Comparison of ENCODE assay signal across 1 cellular context in the genomic region with DNA sequence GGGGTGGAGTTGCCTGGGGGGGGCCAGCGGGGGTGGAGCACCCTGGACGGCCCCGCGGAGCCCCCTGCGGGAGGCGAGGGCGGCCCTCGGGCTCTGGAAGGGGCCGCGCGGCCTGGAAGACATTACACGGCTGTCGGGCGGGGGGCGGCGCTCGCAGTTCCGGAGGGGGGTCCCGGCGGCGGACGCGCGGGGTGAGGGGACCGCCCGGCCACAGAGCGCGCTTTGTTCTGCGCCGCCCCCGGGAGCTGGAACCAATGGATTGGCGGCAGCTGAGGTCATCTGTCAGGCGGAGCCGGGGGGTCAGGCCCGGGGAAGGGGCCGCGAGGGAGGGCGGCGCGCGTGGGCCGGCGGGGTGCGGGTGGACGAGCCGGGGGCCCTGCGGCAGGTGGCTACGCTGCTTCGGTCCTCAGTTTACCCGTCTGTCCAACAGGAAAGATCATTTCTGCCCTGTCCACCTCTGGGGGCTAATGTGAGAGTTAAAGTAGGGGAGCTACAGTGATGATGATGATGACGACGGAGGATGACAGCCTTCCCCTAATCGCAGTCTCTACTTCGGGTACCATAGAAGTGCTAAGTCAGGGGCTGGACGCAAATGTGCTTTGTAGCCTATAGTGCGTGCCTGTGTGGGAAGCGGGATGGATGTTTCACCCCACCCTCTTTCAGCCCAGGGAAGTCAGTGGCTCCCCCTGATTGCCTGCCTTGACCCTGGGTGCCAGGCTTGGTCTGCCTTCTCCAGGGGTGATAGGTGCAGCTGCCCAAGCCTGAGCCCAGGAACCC.
A peak's percentile ranks its signal among the peaks of the same experiment; 100 is the strongest.
TF ChIP-seq lines count a peak whose summit lies in the region.

No MANE protein-coding gene starts in this region.

TF ChIP-seq in K562, 482 proteins besides CTCF, POLR2A, EP300 and RAD21:
- TF ChIP-seq, protein P1, sequence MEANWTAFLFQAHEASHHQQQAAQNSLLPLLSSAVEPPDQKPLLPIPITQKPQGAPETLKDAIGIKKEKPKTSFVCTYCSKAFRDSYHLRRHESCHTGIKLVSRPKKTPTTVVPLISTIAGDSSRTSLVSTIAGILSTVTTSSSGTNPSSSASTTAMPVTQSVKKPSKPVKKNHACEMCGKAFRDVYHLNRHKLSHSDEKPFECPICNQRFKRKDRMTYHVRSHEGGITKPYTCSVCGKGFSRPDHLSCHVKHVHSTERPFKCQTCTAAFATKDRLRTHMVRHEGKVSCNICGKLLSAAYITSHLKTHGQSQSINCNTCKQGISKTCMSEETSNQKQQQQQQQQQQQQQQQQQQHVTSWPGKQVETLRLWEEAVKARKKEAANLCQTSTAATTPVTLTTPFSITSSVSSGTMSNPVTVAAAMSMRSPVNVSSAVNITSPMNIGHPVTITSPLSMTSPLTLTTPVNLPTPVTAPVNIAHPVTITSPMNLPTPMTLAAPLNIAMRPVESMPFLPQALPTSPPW (CRISPR knock-in tag; IDR thresholded peaks at IDR 0.05): peak; percentile 66
- TF ChIP-seq RBM39 (optimal IDR thresholded peaks at IDR 0.05; ENCODE audit: low read depth, low read length) (no peak), MAZ (CRISPR knock-in tag; conservative IDR thresholded peaks at IDR 0.05 in 1 of 2, IDR thresholded peaks at IDR 0.05 in 1 of 2) (0 out of 4 replicates have a peak, but pooled peaks of 1 of the 2 experiments have one; percentile 31), EGR1 (conservative IDR thresholded peaks at IDR 0.05) (peak; percentile 43; the same call in 1 of the 2 replicates), RB1 (IDR thresholded peaks at IDR 0.05; ENCODE audit: low read depth) (0 out of 2 replicates have a peak, but pooled peaks have one; percentile 8), ETV5 (CRISPR knock-in tag; IDR thresholded peaks at IDR 0.05; ENCODE audit: low read depth) (0 out of 2 replicates have a peak, but pooled peaks have one; percentile 9), RBM14 (IDR thresholded peaks at IDR 0.05; ENCODE audit: borderline replicate concordance, insufficient read depth, low read depth, low read length) (no peak), CTBP1 (IDR thresholded peaks at IDR 0.05; ENCODE audit: borderline replicate concordance) (peak; percentile 40; the same call in 1 of the 2 replicates), CREB1 (IDR thresholded peaks at IDR 0.05) (no peak), CREB1 (CRISPR knock-in tag; IDR thresholded peaks at IDR 0.05) (0 out of 2 replicates have a peak, but pooled peaks have one; percentile 15), POLR2H (tag; IDR thresholded peaks at IDR 0.05; ENCODE audit: low read depth) (no peak), ZNF445 (CRISPR knock-in tag; IDR thresholded peaks at IDR 0.05; ENCODE audit: low read depth) (no peak), GATAD2B (IDR thresholded peaks at IDR 0.05; ENCODE audit: borderline replicate concordance) (0 out of 2 replicates have a peak, but pooled peaks have one; percentile 32), KDM5B (IDR thresholded peaks at IDR 0.05; ENCODE audit: insufficient replicate concordance, low read depth, low read length) (peak; percentile 28), HNRNPH1 (optimal IDR thresholded peaks at IDR 0.05; ENCODE audit: low read depth, low read length) (no peak), POLR2G (IDR thresholded peaks at IDR 0.05; ENCODE audit: low read depth, low read length) (peak; percentile 65), PHF8 (IDR thresholded peaks at IDR 0.05; ENCODE audit: borderline replicate concordance, low read length) (peak; percentile 35; the same call in 1 of the 2 replicates), RBFOX2 (IDR thresholded peaks at IDR 0.05; ENCODE audit: low read depth, low read length) (peak; percentile 65), C11orf30 (IDR thresholded peaks at IDR 0.05; ENCODE audit: low read depth) (peak; percentile 25; the same call in 1 of the 2 replicates), ZNF146 (CRISPR knock-in tag; IDR thresholded peaks at IDR 0.05; ENCODE audit: unreplicated experiment) (no peak), CREM (IDR thresholded peaks at IDR 0.05; ENCODE audit: low read depth) (peak; percentile 25; the same call in 1 of the 2 replicates), ATF1 (CRISPR knock-in tag; IDR thresholded peaks at IDR 0.05) (no peak), ATF1 (tag; IDR thresholded peaks at IDR 0.05) (0 out of 2 replicates have a peak, but pooled peaks have one; percentile 36), ZNF316 (IDR thresholded peaks at IDR 0.05) (peak; percentile 32; the same call in 1 of the 2 replicates), ZBTB7A (IDR thresholded peaks at IDR 0.05; ENCODE audit: borderline replicate concordance, control insufficient read depth, low read depth, low read length) (peak; percentile 78; the same call in 1 of the 2 replicates), ZFX (CRISPR knock-in tag; IDR thresholded peaks at IDR 0.05) (0 out of 2 replicates have a peak, but pooled peaks have one; percentile 26), KDM1A (IDR thresholded peaks at IDR 0.05) (no peak), JUND (IDR thresholded peaks at IDR 0.05; ENCODE audit: borderline replicate concordance, low read depth, low read length) (0 out of 2 replicates have a peak, but pooled peaks have one; percentile 9), JUND (tag; IDR thresholded peaks at IDR 0.05; ENCODE audit: borderline replicate concordance, low read depth, low read length) (no peak), TSC22D4 (tag; IDR thresholded peaks at IDR 0.05) (no peak), SRSF1 (IDR thresholded peaks at IDR 0.05; ENCODE audit: low read depth, low read length) (no peak), ATF7 (IDR thresholded peaks at IDR 0.05) (0 out of 2 replicates have a peak, but pooled peaks have one; percentile 44)
- TF ChIP-seq, protein P2, sequence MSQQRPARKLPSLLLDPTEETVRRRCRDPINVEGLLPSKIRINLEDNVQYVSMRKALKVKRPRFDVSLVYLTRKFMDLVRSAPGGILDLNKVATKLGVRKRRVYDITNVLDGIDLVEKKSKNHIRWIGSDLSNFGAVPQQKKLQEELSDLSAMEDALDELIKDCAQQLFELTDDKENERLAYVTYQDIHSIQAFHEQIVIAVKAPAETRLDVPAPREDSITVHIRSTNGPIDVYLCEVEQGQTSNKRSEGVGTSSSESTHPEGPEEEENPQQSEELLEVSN (IDR thresholded peaks at IDR 0.05; ENCODE audit: borderline replicate concordance in 1 of 2, extremely low read depth in 1 of 2, insufficient read depth in 1 of 2, insufficient read length in 1 of 2, low read depth in 1 of 2, low read length in 1 of 2, poor library complexity in 1 of 2, severe bottlenecking in 1 of 2): peak in 1 of 2 experiments; percentile 14
- TF ChIP-seq, protein P3, sequence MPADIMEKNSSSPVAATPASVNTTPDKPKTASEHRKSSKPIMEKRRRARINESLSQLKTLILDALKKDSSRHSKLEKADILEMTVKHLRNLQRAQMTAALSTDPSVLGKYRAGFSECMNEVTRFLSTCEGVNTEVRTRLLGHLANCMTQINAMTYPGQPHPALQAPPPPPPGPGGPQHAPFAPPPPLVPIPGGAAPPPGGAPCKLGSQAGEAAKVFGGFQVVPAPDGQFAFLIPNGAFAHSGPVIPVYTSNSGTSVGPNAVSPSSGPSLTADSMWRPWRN (IDR thresholded peaks at IDR 0.05; ENCODE audit: low read depth): no peak
- TF ChIP-seq, protein P4, sequence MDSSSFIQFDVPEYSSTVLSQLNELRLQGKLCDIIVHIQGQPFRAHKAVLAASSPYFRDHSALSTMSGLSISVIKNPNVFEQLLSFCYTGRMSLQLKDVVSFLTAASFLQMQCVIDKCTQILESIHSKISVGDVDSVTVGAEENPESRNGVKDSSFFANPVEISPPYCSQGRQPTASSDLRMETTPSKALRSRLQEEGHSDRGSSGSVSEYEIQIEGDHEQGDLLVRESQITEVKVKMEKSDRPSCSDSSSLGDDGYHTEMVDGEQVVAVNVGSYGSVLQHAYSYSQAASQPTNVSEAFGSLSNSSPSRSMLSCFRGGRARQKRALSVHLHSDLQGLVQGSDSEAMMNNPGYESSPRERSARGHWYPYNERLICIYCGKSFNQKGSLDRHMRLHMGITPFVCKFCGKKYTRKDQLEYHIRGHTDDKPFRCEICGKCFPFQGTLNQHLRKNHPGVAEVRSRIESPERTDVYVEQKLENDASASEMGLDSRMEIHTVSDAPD (CRISPR knock-in tag; IDR thresholded peaks at IDR 0.05): no peak
- TF ChIP-seq, protein P5, sequence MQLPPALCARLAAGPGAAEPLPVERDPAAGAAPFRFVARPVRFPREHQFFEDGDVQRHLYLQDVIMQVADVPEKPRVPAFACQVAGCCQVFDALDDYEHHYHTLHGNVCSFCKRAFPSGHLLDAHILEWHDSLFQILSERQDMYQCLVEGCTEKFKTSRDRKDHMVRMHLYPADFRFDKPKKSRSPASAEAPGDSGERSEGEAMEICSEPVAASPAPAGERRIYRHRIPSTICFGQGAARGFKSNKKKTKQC (CRISPR knock-in tag; IDR thresholded peaks at IDR 0.05): no peak
- TF ChIP-seq, protein P6, sequence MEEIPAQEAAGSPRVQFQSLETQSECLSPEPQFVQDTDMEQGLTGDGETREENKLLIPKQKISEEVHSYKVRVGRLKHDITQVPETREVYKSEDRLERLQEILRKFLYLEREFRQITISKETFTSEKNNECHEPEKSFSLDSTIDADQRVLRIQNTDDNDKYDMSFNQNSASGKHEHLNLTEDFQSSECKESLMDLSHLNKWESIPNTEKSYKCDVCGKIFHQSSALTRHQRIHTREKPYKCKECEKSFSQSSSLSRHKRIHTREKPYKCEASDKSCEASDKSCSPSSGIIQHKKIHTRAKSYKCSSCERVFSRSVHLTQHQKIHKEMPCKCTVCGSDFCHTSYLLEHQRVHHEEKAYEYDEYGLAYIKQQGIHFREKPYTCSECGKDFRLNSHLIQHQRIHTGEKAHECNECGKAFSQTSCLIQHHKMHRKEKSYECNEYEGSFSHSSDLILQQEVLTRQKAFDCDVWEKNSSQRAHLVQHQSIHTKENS (CRISPR knock-in tag; IDR thresholded peaks at IDR 0.05): no peak
- TF ChIP-seq, protein P7, sequence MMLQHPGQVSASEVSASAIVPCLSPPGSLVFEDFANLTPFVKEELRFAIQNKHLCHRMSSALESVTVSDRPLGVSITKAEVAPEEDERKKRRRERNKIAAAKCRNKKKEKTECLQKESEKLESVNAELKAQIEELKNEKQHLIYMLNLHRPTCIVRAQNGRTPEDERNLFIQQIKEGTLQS (IDR thresholded peaks at IDR 0.05): 0 out of 2 replicates have a peak, but pooled peaks have one; percentile 8
- TF ChIP-seq, protein P7 (CRISPR knock-in tag; conservative IDR thresholded peaks at IDR 0.05): no peak
- TF ChIP-seq, protein P8, sequence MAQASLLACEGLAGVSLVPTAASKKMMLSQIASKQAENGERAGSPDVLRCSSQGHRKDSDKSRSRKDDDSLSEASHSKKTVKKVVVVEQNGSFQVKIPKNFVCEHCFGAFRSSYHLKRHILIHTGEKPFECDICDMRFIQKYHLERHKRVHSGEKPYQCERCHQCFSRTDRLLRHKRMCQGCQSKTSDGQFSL (CRISPR knock-in tag; IDR thresholded peaks at IDR 0.05): 0 out of 2 replicates have a peak, but pooled peaks have one; percentile 22
- TF ChIP-seq, protein P8 (tag; IDR thresholded peaks at IDR 0.05): peak in 1 of 2 experiments; percentile 92; a peak in 2 of 4 replicates
- TF ChIP-seq, protein P9, sequence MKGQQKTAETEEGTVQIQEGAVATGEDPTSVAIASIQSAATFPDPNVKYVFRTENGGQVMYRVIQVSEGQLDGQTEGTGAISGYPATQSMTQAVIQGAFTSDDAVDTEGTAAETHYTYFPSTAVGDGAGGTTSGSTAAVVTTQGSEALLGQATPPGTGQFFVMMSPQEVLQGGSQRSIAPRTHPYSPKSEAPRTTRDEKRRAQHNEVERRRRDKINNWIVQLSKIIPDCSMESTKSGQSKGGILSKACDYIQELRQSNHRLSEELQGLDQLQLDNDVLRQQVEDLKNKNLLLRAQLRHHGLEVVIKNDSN (CRISPR knock-in tag; IDR thresholded peaks at IDR 0.05): no peak
- TF ChIP-seq, protein P10, sequence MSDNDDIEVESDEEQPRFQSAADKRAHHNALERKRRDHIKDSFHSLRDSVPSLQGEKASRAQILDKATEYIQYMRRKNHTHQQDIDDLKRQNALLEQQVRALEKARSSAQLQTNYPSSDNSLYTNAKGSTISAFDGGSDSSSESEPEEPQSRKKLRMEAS (CRISPR knock-in tag; IDR thresholded peaks at IDR 0.05): 0 out of 2 replicates have a peak, but pooled peaks have one; percentile 23
- TF ChIP-seq, protein P11, sequence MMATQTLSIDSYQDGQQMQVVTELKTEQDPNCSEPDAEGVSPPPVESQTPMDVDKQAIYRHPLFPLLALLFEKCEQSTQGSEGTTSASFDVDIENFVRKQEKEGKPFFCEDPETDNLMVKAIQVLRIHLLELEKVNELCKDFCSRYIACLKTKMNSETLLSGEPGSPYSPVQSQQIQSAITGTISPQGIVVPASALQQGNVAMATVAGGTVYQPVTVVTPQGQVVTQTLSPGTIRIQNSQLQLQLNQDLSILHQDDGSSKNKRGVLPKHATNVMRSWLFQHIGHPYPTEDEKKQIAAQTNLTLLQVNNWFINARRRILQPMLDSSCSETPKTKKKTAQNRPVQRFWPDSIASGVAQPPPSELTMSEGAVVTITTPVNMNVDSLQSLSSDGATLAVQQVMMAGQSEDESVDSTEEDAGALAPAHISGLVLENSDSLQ (IDR thresholded peaks at IDR 0.05): 0 out of 2 replicates have a peak, but pooled peaks have one; percentile 7
- TF ChIP-seq, protein P12, sequence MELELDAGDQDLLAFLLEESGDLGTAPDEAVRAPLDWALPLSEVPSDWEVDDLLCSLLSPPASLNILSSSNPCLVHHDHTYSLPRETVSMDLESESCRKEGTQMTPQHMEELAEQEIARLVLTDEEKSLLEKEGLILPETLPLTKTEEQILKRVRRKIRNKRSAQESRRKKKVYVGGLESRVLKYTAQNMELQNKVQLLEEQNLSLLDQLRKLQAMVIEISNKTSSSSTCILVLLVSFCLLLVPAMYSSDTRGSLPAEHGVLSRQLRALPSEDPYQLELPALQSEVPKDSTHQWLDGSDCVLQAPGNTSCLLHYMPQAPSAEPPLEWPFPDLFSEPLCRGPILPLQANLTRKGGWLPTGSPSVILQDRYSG (tag; conservative IDR thresholded peaks at IDR 0.05; ENCODE audit: low read depth): no peak
TF ChIP-seq in K562: peak in this region for 25.
